31 cellular contexts compared by ENCODE assay signal in the genomic region with DNA sequence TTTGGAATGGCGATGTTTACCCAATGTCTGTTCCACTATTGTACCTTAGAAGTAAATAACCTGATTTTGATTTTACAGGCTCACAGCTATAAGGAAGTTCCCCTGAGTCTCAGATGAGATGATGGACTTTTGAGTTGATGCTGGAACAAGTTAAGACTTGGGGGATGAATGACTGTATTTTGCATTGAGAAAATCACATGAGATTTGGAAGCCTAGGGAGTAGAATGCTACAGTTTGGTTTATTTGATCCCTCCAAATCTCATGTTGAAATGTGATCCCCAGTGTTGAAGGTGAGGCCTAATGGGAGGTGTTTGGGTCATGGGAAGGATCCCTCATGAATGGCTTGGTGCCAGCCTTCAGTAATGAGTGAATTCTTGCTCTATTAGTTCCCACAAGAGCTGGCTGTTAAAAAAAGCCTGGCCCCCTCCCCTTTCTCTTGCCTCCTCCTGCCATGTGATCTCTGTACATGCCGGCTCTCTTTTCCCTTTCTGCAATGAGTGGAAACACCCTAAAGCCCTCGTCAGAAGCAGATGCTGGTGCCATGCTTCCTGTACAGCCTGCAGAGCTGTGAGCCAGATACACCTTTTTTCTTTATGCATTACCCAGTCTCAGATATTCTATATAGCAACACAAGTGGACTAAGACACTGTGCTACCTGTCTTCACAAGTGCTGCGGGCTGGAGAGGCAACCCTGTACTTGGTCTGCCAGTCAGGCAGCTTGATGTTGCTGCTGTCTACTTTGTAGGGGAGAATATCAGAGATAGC.
"Had no signal": no experiment of that assay in that cellular context is flagged by ENCODE, and none has a peak within 500 bp of the region (broad histone marks: within the 10 kb centered on the region; RNA-seq: fewer than 3 reads in every experiment).

No MANE protein-coding gene starts in this region.

- H3K27me3 Mint-ChIP-seq: activated CD8-positive, alpha-beta T cell treated with anti-CD3 and anti-CD28 coated beads for 36 hours; activated naive CD4-positive, alpha-beta T cell treated with anti-CD3 and anti-CD28 coated beads, Interleukin-2, amount 10 ng/mL, durations not matched to agents 7 days and 5 days; activated naive CD8-positive, alpha-beta T cell had no signal

- H3K27ac Mint-ChIP-seq: activated CD8-positive, alpha-beta T cell treated with anti-CD3 and anti-CD28 coated beads for 36 hours; activated naive CD4-positive, alpha-beta T cell treated with anti-CD3 and anti-CD28 coated beads, Interleukin-2, amount 10 ng/mL, durations not matched to agents 7 days and 5 days; activated naive CD8-positive, alpha-beta T cell; activated naive CD8-positive, alpha-beta T cell treated with anti-CD3 and anti-CD28 coated beads, Interleukin-2, amount 50 U/mL, for 24 hours; brain had no signal

- H3K4me3 Mint-ChIP-seq: activated CD8-positive, alpha-beta T cell treated with anti-CD3 and anti-CD28 coated beads for 36 hours; activated naive CD4-positive, alpha-beta T cell treated with anti-CD3 and anti-CD28 coated beads, Interleukin-2, amount 10 ng/mL, durations not matched to agents 7 days and 5 days; activated naive CD8-positive, alpha-beta T cell; activated naive CD8-positive, alpha-beta T cell treated with anti-CD3 and anti-CD28 coated beads, Interleukin-2, amount 50 U/mL, for 24 hours; activated T-cell treated with anti-CD3 and anti-CD28 coated beads, Interleukin-2, amount 50 U/mL, for 4 hours; brain; central memory CD8-positive, alpha-beta T cell had no signal

- H3K4me1 Mint-ChIP-seq: activated naive CD4-positive, alpha-beta T cell treated with anti-CD3 and anti-CD28 coated beads, Interleukin-2, amount 10 ng/mL, durations not matched to agents 7 days and 5 days; activated naive CD8-positive, alpha-beta T cell treated with anti-CD3 and anti-CD28 coated beads, Interleukin-2, amount 50 U/mL, for 24 hours; central memory CD8-positive, alpha-beta T cell had no signal

- H3K4me3 ChIP-seq: K562, Peyer's patch had no signal

- ATAC-seq: activated CD8-positive, alpha-beta T cell treated with anti-CD3 and anti-CD28 coated beads for 36 hours; activated naive CD8-positive, alpha-beta T cell treated with anti-CD3 and anti-CD28 coated beads, Interleukin-2, amount 50 U/mL, for 24 hours; activated T-cell treated with anti-CD3 and anti-CD28 coated beads, Interleukin-2, amount 50 U/mL, for 4 hours; K562; PC-3 had no signal

- H3K36me3 Mint-ChIP-seq: activated naive CD4-positive, alpha-beta T cell treated with anti-CD3 and anti-CD28 coated beads, Interleukin-2, amount 10 ng/mL, durations not matched to agents 7 days and 5 days had no signal

- H3K27ac ChIP-seq: Peyer's patch, WERI-Rb-1 had no signal

- H3K27me3 ChIP-seq: Peyer's patch had no signal

- H3K36me3 ChIP-seq: Peyer's patch, WERI-Rb-1 had no signal

- DNase-seq: activated CD4-positive, alpha-beta T cell treated with anti-CD3 and anti-CD28 coated beads for 1 hour; activated CD4-positive, alpha-beta T cell treated with anti-CD3 and anti-CD28 coated beads for 48 hours; activated CD4-positive, CD25-positive, alpha-beta regulatory T cell; activated CD8-positive, alpha-beta T cell treated with anti-CD3 and anti-CD28 coated beads for 36 hours; activated effector memory CD4-positive, alpha-beta T cell treated with Interleukin-2 at 50 U/mL for 16 hours; activated naive CD4-positive, alpha-beta T cell treated with anti-CD3 and anti-CD28 coated beads, Interleukin-2, amount 10 ng/mL, durations not matched to agents 7 days and 5 days; activated naive CD8-positive, alpha-beta T cell treated with anti-CD3 and anti-CD28 coated beads, Interleukin-2, amount 50 U/mL, for 24 hours; activated T-cell treated with anti-CD3 and anti-CD28 coated beads for 4 hours; activated T-cell treated with anti-CD3 and anti-CD28 coated beads, Interleukin-2, amount 50 U/mL, for 4 hours; anterior cingulate cortex; IMR-90; NCI-H1105; NCI-H1436; NCI-H1694; NCI-H1930; NCI-H2081 treated with DMSO at 0.1 percent for 48 hours; NCI-H226; NCI-H446 treated with DMSO at 0.1 percent for 48 hours; NCI-H524; NCI-H748 treated with DMSO at 0.1 percent for 48 hours; NK-92 treated with Interleukin-12 subunit alpha and Interleukin-12 subunit beta, amount 100 ng/mL, for 24 hours; PC-3; Peyer's patch; Right ventricle myocardium superior; RPMI8226; T1000; WERI-Rb-1 had no signal

- H3K4me1 ChIP-seq: Peyer's patch had no signal
